In the genomic region with DNA sequence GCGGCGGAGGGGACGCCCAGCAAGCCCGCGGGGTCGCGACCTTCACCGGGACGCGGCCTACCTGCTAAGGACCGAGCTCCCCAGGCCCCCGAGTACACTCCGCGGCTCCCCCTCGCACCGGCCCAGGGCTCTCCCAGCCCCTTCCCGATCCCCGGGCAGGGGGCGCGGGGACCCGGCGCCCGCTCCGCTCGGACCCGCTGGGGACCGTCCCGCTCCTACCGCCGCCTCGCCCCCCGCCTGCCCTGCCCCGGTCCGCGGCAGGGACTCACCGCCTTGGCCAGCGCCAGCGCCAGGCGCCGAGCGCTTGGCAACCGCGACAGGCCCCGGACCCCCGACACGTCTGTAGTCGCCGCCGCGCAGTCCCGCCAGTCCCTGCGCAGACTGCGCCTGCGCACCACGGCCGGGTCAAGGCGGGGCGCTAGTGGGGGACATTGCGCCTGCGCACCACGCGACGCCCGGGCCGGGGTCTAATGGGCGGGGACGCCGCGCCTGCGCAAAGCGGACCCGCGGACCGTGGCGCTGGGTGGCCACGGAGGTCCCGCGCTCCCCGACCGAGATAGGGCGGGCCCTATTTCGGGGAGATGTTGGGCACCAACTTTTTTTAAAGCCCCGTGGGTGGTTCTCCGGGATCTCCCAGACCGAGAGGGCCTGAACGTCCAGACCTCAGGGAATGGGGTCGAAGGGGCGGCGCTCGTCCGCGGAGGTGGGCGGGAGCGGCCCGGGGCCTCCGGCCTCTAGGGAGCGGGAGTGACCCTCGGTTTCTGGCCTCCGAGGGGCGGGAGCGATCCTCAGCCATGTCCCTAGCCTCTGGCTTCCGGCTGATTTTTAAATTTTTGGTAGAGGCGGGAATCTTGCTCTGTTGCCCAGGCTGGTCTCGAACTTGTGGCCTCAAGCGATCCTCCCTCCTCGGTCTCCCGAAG, we compare ENCODE assay signal across 8 cellular contexts.
A peak's percentile ranks its signal among the peaks of the same experiment; 100 is the strongest.
DNase-seq lines count a peak whose midpoint lies in the region; ATAC-seq and TF ChIP-seq lines count a peak whose summit lies in the region.
"Not testable (repeated sequence)": the region's sequence is repeated elsewhere in the genome, so short reads cannot be mapped to it uniquely, and the experiment has no call there.

No MANE protein-coding gene starts in this region.

- peak; percentile 84 to 92 (median 86) for DNase-seq in CD4-positive, CD25-positive, alpha-beta regulatory T cell
- peak; percentile 96 for DNase-seq in activated naive CD8-positive, alpha-beta T cell treated with anti-CD3 and anti-CD28 coated beads for 36 hours
- DNase-seq in naive thymus-derived CD4-positive, alpha-beta T cell: peak; percentile 76 to 99 (median 90)
- DNase-seq in stimulated activated CD8-positive, alpha-beta memory T cell treated with anti-CD3 and anti-CD28 coated beads, Interleukin-15, amount 100 ng/mL, for 4 hours (ENCODE audit: low read depth in 2 of 2): peak; percentile 82 to 89

- intact Hi-C loops in naive thymus-derived CD4-positive, alpha-beta T cell (cut with micrococcal nuclease): loop anchor here in 1 of 2 donors (5.0 to 10.0 kb wide), 2 partner anchors 73 to 135 kb away; no protein-coding TSS in a partner anchor

- not testable (repeated sequence) for TF ChIP-seq CTCF in SU-DHL-6 (IDR thresholded peaks at IDR 0.05; ENCODE audit: insufficient read depth, low read length, poor library complexity, severe bottlenecking)
- TF ChIP-seq CTCF in gastroesophageal sphincter (IDR thresholded peaks at IDR 0.05): peak in 3 of 4 experiments; percentile 20 to 32 (median 30)

- H3K9me2 ChIP-seq in SU-DHL-6 (replicated peaks; ENCODE audit: insufficient read depth, low read length): not testable (repeated sequence)

- not testable (repeated sequence) for H3K27me3 Mint-ChIP-seq in CD4-positive, CD25-positive, alpha-beta regulatory T cell; activated naive CD8-positive, alpha-beta T cell treated with anti-CD3 and anti-CD28 coated beads for 36 hours; naive thymus-derived CD4-positive, alpha-beta T cell

- POLR2A ChIA-PET in naive thymus-derived CD4-positive, alpha-beta T cell (lab: Charles Lee): not testable (repeated sequence)

- H4K20me1 ChIP-seq in SU-DHL-6 (ENCODE audit: low read depth, low read length): not testable (repeated sequence)

- H3K9ac ChIP-seq in SU-DHL-6 (ENCODE audit: low read length): peak overlapping the region; percentile 77

- H3K4me1 Mint-ChIP-seq in CD4-positive, CD25-positive, alpha-beta regulatory T cell: peaks cover 0 to 18% (median 4%) of the 10 kb centered on the region in 4 donors
- not testable (repeated sequence) for H3K4me1 Mint-ChIP-seq in activated naive CD8-positive, alpha-beta T cell treated with anti-CD3 and anti-CD28 coated beads for 36 hours
- peaks cover 0 to 15% (median 5%) of the 10 kb centered on the region in 7 donors for H3K4me1 Mint-ChIP-seq in naive thymus-derived CD4-positive, alpha-beta T cell

- WGBS in gastroesophageal sphincter (ENCODE audit: low coverage in 1 of 2), 2 donors: 0 to 6% methylated on average over 5 to 16 of the region's 107 CpGs

- not testable (repeated sequence) for H3K27me3 ChIP-seq in CD4-positive, CD25-positive, alpha-beta regulatory T cell (ENCODE audit: control insufficient read depth, insufficient read depth, low read length); SU-DHL-6 (ENCODE audit: low read length); gastroesophageal sphincter; naive thymus-derived CD4-positive, alpha-beta T cell (ENCODE audit: control insufficient read depth in 2 of 2, insufficient read depth in 2 of 2, low read length in 2 of 2)

- TF ChIP-seq EP300 in gastroesophageal sphincter (IDR thresholded peaks at IDR 0.05): not testable (repeated sequence)

- CTCF ChIA-PET in naive thymus-derived CD4-positive, alpha-beta T cell (lab: Charles Lee): not testable (repeated sequence)

- H3K4me2 ChIP-seq in SU-DHL-6 (ENCODE audit: low read depth, low read length, poor library complexity, severe bottlenecking): peak overlapping the region; percentile 42

- peak overlapping the region; percentile 82 to 93 (median 89) for H3K4me3 Mint-ChIP-seq in CD4-positive, CD25-positive, alpha-beta regulatory T cell
- peak overlapping the region; percentile 75 for H3K4me3 Mint-ChIP-seq in activated naive CD8-positive, alpha-beta T cell treated with anti-CD3 and anti-CD28 coated beads for 36 hours
- peak overlapping the region; percentile 75 to 94 (median 82) for H3K4me3 Mint-ChIP-seq in naive thymus-derived CD4-positive, alpha-beta T cell

- H3F3A ChIP-seq in SU-DHL-6 (ENCODE audit: insufficient read depth): not testable (repeated sequence)

- peak; percentile 78 to 86 for ATAC-seq in CD4-positive, CD25-positive, alpha-beta regulatory T cell (ENCODE audit: low read depth in 2 of 2)
- ATAC-seq in GM19455 (IDR thresholded peaks at IDR 0.05; ENCODE audit: unreplicated experiment): peak; percentile 87
- peak; percentile 90 for ATAC-seq in HG03280 (IDR thresholded peaks at IDR 0.05; ENCODE audit: unreplicated experiment)
- ATAC-seq in gastroesophageal sphincter: peak; percentile 97
- ATAC-seq in naive thymus-derived CD4-positive, alpha-beta T cell: peak; percentile 93

- H3K4me3 ChIP-seq in CD4-positive, CD25-positive, alpha-beta regulatory T cell (ENCODE audit: low read depth, low read length): peak overlapping the region; percentile 48
- H3K4me3 ChIP-seq in SU-DHL-6 (ENCODE audit: insufficient read depth, low read length, poor library complexity, severe bottlenecking): peak overlapping the region; percentile 59
- peak overlapping the region; percentile 74 to 86 for H3K4me3 ChIP-seq in gastroesophageal sphincter
- H3K4me3 ChIP-seq in naive thymus-derived CD4-positive, alpha-beta T cell (ENCODE audit: low read length): peak overlapping the region; percentile 78

- not testable (repeated sequence) for H3K9me3 ChIP-seq in CD4-positive, CD25-positive, alpha-beta regulatory T cell (ENCODE audit: control insufficient read depth in 2 of 2, low read length in 2 of 2); SU-DHL-6 (ENCODE audit: insufficient read depth, low read length); gastroesophageal sphincter; naive thymus-derived CD4-positive, alpha-beta T cell (ENCODE audit: control insufficient read depth in 2 of 3, low read length in 3 of 3)

- H3K36me3 ChIP-seq in CD4-positive, CD25-positive, alpha-beta regulatory T cell (ENCODE audit: control insufficient read depth, insufficient read depth, low read length); SU-DHL-6 (ENCODE audit: low read length); gastroesophageal sphincter; naive thymus-derived CD4-positive, alpha-beta T cell (ENCODE audit: control insufficient read depth in 2 of 3, insufficient read depth in 3 of 3, low read length in 3 of 3): not testable (repeated sequence)

- H3K79me2 ChIP-seq in SU-DHL-6 (ENCODE audit: insufficient read depth, low read length): not testable (repeated sequence)

- H3K27ac ChIP-seq in CD4-positive, CD25-positive, alpha-beta regulatory T cell (ENCODE audit: insufficient read depth, low read length, poor library complexity, severe bottlenecking): peak overlapping the region; percentile 61
- H3K27ac ChIP-seq in SU-DHL-6 (ENCODE audit: low read depth, low read length): not testable (repeated sequence)
- peak overlapping the region; percentile 81 to 89 (median 86) for H3K27ac ChIP-seq in gastroesophageal sphincter
- H3K27ac ChIP-seq in naive thymus-derived CD4-positive, alpha-beta T cell (ENCODE audit: low read depth, low read length): peak overlapping the region; percentile 84

- peak overlapping the region; percentile 96 for H2AFZ ChIP-seq in SU-DHL-6 (ENCODE audit: low read depth, low read length, severe bottlenecking)

- H3K27ac Mint-ChIP-seq in CD4-positive, CD25-positive, alpha-beta regulatory T cell: peak overlapping the region; percentile 69 to 86 (median 82)
- peak overlapping the region; percentile 65 for H3K27ac Mint-ChIP-seq in activated naive CD8-positive, alpha-beta T cell treated with anti-CD3 and anti-CD28 coated beads for 36 hours
- peak overlapping the region; percentile 71 to 93 (median 83) for H3K27ac Mint-ChIP-seq in naive thymus-derived CD4-positive, alpha-beta T cell

- H3K36me3 Mint-ChIP-seq in CD4-positive, CD25-positive, alpha-beta regulatory T cell; activated naive CD8-positive, alpha-beta T cell treated with anti-CD3 and anti-CD28 coated beads for 36 hours; naive thymus-derived CD4-positive, alpha-beta T cell: not testable (repeated sequence)

- peak; percentile 68 to 90 for TF ChIP-seq POLR2A in gastroesophageal sphincter (IDR thresholded peaks at IDR 0.05)

- not testable (repeated sequence) for H3K9me3 Mint-ChIP-seq in CD4-positive, CD25-positive, alpha-beta regulatory T cell; activated naive CD8-positive, alpha-beta T cell treated with anti-CD3 and anti-CD28 coated beads for 36 hours; naive thymus-derived CD4-positive, alpha-beta T cell

- H3K4me1 ChIP-seq in CD4-positive, CD25-positive, alpha-beta regulatory T cell (ENCODE audit: control insufficient read depth, insufficient read depth, low read length, poor library complexity, severe bottlenecking); naive thymus-derived CD4-positive, alpha-beta T cell (ENCODE audit: control insufficient read depth in 2 of 2, insufficient read depth in 2 of 2, low read length in 2 of 2): not testable (repeated sequence)
- H3K4me1 ChIP-seq in gastroesophageal sphincter: peaks cover 0 to 11% (median 0%) of the 10 kb centered on the region in 3 donors
